In the genomic region with DNA sequence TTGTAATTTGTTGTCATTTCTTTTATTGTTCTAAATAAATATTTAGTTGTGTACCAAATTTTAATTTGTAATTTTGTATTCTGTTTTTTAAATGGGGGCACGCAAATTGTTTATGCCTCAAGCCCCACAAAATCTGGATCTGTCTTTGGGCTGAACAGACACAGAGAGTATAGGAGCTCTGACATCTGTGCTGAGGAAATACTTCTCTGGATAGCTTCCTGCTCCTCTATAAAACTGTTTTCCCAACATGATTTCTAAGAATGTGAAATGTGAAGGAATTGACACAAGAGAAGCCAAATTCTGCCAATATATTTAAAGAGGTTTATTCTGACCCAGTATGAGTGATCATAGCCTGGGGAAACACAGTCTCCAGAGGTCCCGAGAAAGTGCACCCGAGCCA, we compare ENCODE assay signal across 22 cellular contexts.
DNase-seq lines count a peak whose midpoint lies in the region; ATAC-seq and TF ChIP-seq lines count a peak whose summit lies in the region.
"Had no signal": no experiment of that assay in that cellular context is flagged by ENCODE, and none has a peak within 500 bp of the region (broad histone marks: within the 10 kb centered on the region; RNA-seq: fewer than 3 reads in every experiment).

No MANE protein-coding gene starts in this region.

- no peaks in the 10 kb centered on the region for H3K36me3 ChIP-seq in left ventricle myocardium inferior
- no peaks in the 10 kb centered on the region for H3K36me3 ChIP-seq in adipocyte (ENCODE audit: control insufficient read depth, insufficient read depth, low read length, severe bottlenecking)
- H3K36me3 ChIP-seq in mesodermal cell (ENCODE audit: control insufficient read depth, insufficient read depth, low read length) = no peaks in the 10 kb centered on the region
- H3K36me3 ChIP-seq: MG63 had no signal

- TF ChIP-seq CTCF in left ventricle myocardium inferior (IDR thresholded peaks at IDR 0.05; ENCODE audit: borderline replicate concordance) = no peak

- intact Hi-C loops in left ventricle myocardium inferior (cut with micrococcal nuclease) = no loop called here
- intact Hi-C loops in Right ventricle myocardium superior (cut with DNase I) = no loop called here
- intact Hi-C loops in left colon (cut with DNase I, micrococcal nuclease) = no loop called here

- H3K4me1 ChIP-seq in left ventricle myocardium inferior (peaks cover 20% of the 10 kb centered on the region), adipocyte (ENCODE audit: control insufficient read depth, insufficient read depth, low read length) (peaks cover 2% of the 10 kb centered on the region), mesodermal cell (ENCODE audit: control insufficient read depth, insufficient read depth, low read length, poor library complexity, severe bottlenecking) (no peaks in the 10 kb centered on the region)

- no CpG with 5 or more reads among the region's 3 CpGs for WGBS in mesodermal cell (ENCODE audit: insufficient coverage in 2 of 2), 2 experiments

- DNase-seq in left ventricle myocardium inferior = no peak
- DNase-seq in Right ventricle myocardium superior = no peak
- peak; percentile 36 for DNase-seq in adipocyte (ENCODE audit: low read depth)
- DNase-seq in NK-92 treated with Interleukin-12 subunit alpha and Interleukin-12 subunit beta, amount 100 ng/mL, for 24 hours (lab: John Stamatoyannopoulos, UW) = no peak
- no peak for DNase-seq in left colon
- DNase-seq in COLO668 (lab: John Stamatoyannopoulos, UW; ENCODE audit: unreplicated experiment) = no peak
- DNase-seq: COR-L47, DMS153, MG63, NCI-H1092, NCI-H146, NCI-H2081, NCI-H510A treated with DMSO at 0.1 percent for 48 hours, NCI-H82, SHP77, SK-N-SH had no signal

- H3K4me3 ChIP-seq in left ventricle myocardium inferior (peak overlapping the region; percentile 11), adipocyte (ENCODE audit: low read length) (peak overlapping the region; percentile 26), mesodermal cell (ENCODE audit: extremely low read depth, insufficient read depth, low read length, poor library complexity, severe bottlenecking) (no peak overlapping the region)
- H3K4me3 ChIP-seq: MG63 had no signal

- no peaks in the 10 kb centered on the region for H3K27me3 ChIP-seq in left ventricle myocardium inferior (ENCODE audit: low read depth)
- H3K27me3 ChIP-seq in adipocyte (replicated peaks; ENCODE audit: control insufficient read depth, insufficient read depth, low read length) = peaks cover 11% of the 10 kb centered on the region
- H3K27me3 ChIP-seq: MG63 had no signal

- ATAC-seq in Right ventricle myocardium superior (ENCODE audit: poor library complexity) (no peak), GM19324 (IDR thresholded peaks at IDR 0.05; ENCODE audit: low FRiP score, unreplicated experiment) (no peak), left colon (no peak)
- ATAC-seq: HCT116, HepG2, Panc1 had no signal

- H3K9me3 ChIP-seq in left ventricle myocardium inferior (replicated peaks) (no peaks in the 10 kb centered on the region), adipocyte (ENCODE audit: control insufficient read depth, low read length) (no peaks in the 10 kb centered on the region), mesodermal cell (ENCODE audit: control insufficient read depth, low read length) (no peaks in the 10 kb centered on the region)
- H3K9me3 ChIP-seq: MG63, SK-N-SH had no signal

- no peak overlapping the region for H3K9ac ChIP-seq in adipocyte (ENCODE audit: low read length)
- H3K9ac ChIP-seq: SK-N-SH had no signal

- H3K27ac ChIP-seq in left ventricle myocardium inferior (replicated peaks) (no peak overlapping the region), mesodermal cell (ENCODE audit: low read depth, low read length, severe bottlenecking) (peak overlapping the region; percentile 86)
- H3K27ac ChIP-seq: C4-2B had no signal
